ENCODE assay signal across 8 cellular contexts in genomic region chr12:132489078-132489601, GRCh38. TPM values are rescaled to one million over a fixed set of nuclear protein-coding genes. Genes with fewer than 3 reads are reported as not detected.
DNase-seq lines count a peak whose midpoint lies in the region; ATAC-seq and TF ChIP-seq lines count a peak whose summit lies in the region.

No MANE protein-coding gene starts in this region.

- peaks cover 14% of the 10 kb centered on the region for H3K36me3 Mint-ChIP-seq in central memory CD8-positive, alpha-beta T cell (ENCODE audit: insufficient read depth)
- no peaks in the 10 kb centered on the region for H3K36me3 Mint-ChIP-seq in mesothelial cell of epicardium

- TF ChIP-seq CTCF in WI38 (IDR thresholded peaks at IDR 0.05; ENCODE audit: low read depth, low read length) = no peak
- no peak for TF ChIP-seq CTCF in mesothelial cell of epicardium (IDR thresholded peaks at IDR 0.05; ENCODE audit: unreplicated experiment)
- no peak for TF ChIP-seq CTCF in GM13977 (IDR thresholded peaks at IDR 0.05; ENCODE audit: extremely low read depth, insufficient read depth, missing control alignments)

- peaks cover 68% of the 10 kb centered on the region for H3K4me1 Mint-ChIP-seq in central memory CD8-positive, alpha-beta T cell
- peaks cover 35% of the 10 kb centered on the region for H3K4me1 Mint-ChIP-seq in mesothelial cell of epicardium

- H3K4me3 ChIP-seq in GM08714 (ENCODE audit: low read length) (peak overlapping the region; percentile 70), WI38 (ENCODE audit: low read depth, low read length) (peak overlapping the region; percentile 54)

- peak overlapping the region; percentile 90 for H3K4me3 Mint-ChIP-seq in central memory CD8-positive, alpha-beta T cell
- H3K4me3 Mint-ChIP-seq in mesothelial cell of epicardium = peak overlapping the region; percentile 61

- H3K9me3 Mint-ChIP-seq in central memory CD8-positive, alpha-beta T cell = no peaks in the 10 kb centered on the region
- H3K9me3 Mint-ChIP-seq in mesothelial cell of epicardium = no peaks in the 10 kb centered on the region

- in situ Hi-C loops in GM13977 (cut with MboI; ENCODE audit: low pct_unique_long_range_greater_than_20kb, low sequenced_read_pairs, unreplicated experiment) = no loop called here

- peak; percentile 37 for ATAC-seq in HG03108 (IDR thresholded peaks at IDR 0.05; ENCODE audit: unreplicated experiment)
- ATAC-seq in central memory CD8-positive, alpha-beta T cell (replicated peaks; ENCODE audit: extremely low read depth, poor library complexity, severe bottlenecking) = no peak

- H3K27me3 Mint-ChIP-seq in central memory CD8-positive, alpha-beta T cell = no peaks in the 10 kb centered on the region
- H3K27me3 Mint-ChIP-seq in mesothelial cell of epicardium (ENCODE audit: low read depth) = peaks cover 45% of the 10 kb centered on the region

- DNase-seq in central memory CD8-positive, alpha-beta T cell (ENCODE audit: low spot score in 2 of 2) = peak; percentile 44 to 58
- DNase-seq in mesothelial cell of epicardium (ENCODE audit: low spot score in 2 of 2, unreplicated experiment in 2 of 2) = peak in 1 of 2 experiments; percentile 61
- DNase-seq in stimulated activated naive CD4-positive, alpha-beta T cell (lab: John Stamatoyannopoulos, UW) = peak; percentile 56 to 82 (median 64)
- no peak for DNase-seq in NCI-H1930 (lab: John Stamatoyannopoulos, UW)
- no peak for DNase-seq in GM13977 (ENCODE audit: low spot score)

- peak overlapping the region; percentile 95 for H3K27ac Mint-ChIP-seq in central memory CD8-positive, alpha-beta T cell (ENCODE audit: low read depth)
- no peak overlapping the region for H3K27ac Mint-ChIP-seq in mesothelial cell of epicardium

RNA-seq across cellular contexts. Expression of gene FBRSL1, which starts 0.8 kb away (rescaled TPM):
- 109 to 119 TPM (median 115 TPM) in 3 replicates for total RNA-seq in mesothelial cell of epicardium

Comparison
In these comparisons a context has a peak if more than half of its experiments do, and no peak if none do; other contexts are left out.
1. DNase-seq: peak in central memory CD8-positive, alpha-beta T cell (2 of 2) and stimulated activated naive CD4-positive, alpha-beta T cell (6 of 6); none in NCI-H1930 (0 of 2) and GM13977 (single experiment).